Comparison of ENCODE assay signal across 8 cellular contexts in the genomic region with DNA sequence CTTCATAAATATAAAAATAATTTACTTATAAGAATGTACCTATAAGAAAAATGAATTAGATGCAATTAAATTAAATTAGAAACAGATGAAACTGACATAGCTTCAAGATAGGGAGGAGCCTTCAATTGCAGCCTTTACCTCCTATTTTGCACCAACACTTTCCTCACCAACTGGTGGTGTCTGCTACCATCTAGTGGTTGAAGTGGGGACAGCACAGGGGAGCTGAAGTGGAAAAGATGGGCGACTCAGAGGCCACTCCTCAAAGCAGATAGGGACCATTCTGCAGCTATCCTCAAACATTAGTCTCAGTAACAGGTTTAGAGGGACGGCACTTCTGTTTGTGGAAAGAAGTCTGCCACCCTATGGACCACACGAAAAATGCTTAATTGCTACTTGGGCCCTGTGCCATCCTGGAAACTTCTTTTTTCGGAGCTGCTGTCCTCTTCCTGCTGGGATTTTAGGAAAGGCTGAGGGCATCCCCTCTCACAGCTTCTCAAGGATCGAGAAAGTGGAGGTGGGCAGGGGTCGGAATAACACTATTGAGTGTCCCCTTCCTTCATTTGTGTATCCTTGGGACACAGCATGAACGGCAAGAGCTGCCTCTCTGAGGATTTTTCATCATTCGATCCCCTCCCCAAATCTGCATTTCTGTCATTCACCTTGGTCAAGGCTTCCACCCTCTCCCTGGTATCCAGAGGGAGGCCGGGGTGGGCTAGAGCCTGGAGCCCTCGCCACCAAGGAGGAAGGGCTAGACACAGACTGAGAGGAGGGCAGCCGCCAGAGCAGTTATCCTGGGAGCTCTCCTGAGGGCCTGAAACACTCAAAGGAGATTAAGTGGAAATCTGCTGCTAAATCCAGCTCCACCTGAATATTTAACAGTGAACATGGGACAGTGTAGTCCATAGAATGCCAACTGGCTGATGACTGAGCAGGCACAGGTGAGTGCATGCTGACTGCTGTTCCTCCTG. TPM values are rescaled to one million over a fixed set of nuclear protein-coding genes. Genes with fewer than 3 reads are reported as not detected.
DNase-seq lines count a peak whose midpoint lies in the region; ATAC-seq and TF ChIP-seq lines count a peak whose summit lies in the region.

No MANE protein-coding gene starts in this region.

- DNase-seq in GM04504 (ENCODE audit: low read depth) (peak; percentile 68), OCI-LY7 (ENCODE audit: low spot score) (peak; percentile 81), activated T-cell treated with anti-CD3 and anti-CD28 coated beads for 1 hour (ENCODE audit: low read depth) (peak; percentile 80), natural killer cell (peak; percentile 77)

- BruUV-seq in OCI-LY7 (replicated peaks; lab: Mats Ljungman, UMichigan): no TSS peak

- H3K27ac Mint-ChIP-seq in natural killer cell: no peak overlapping the region
- no peak overlapping the region for H3K27ac Mint-ChIP-seq in stimulated activated memory B cell treated with anti-CD40 and anti-IgM and Interleukin-4, amounts not matched to agents 10 μg/mL and 1 μg/mL and 100 μg/mL, for 72 hours

- H4K20me1 ChIP-seq in KMS-11 (ENCODE audit: insufficient read depth): no peaks in the 10 kb centered on the region
- no peaks in the 10 kb centered on the region for H4K20me1 ChIP-seq in OCI-LY7 (ENCODE audit: insufficient read depth, low read length)

- H3K36me3 ChIP-seq in KMS-11 (ENCODE audit: insufficient read depth): no peaks in the 10 kb centered on the region
- no peaks in the 10 kb centered on the region for H3K36me3 ChIP-seq in OCI-LY7 (ENCODE audit: insufficient read depth, low read length)

- no peak overlapping the region for H3K9ac ChIP-seq in KMS-11

- H3K27ac ChIP-seq in KMS-11 (no peak overlapping the region), OCI-LY7 (ENCODE audit: low read depth, low read length, poor library complexity, severe bottlenecking) (no peak overlapping the region)

- CTCF ChIA-PET in OCI-LY7 (lab: Charles Lee; ENCODE audit: unreplicated experiment): interaction anchor here (0.7 to 2.2 kb wide), 14 partner anchors 18 to 372 kb away, joined by 3 to 22 read pairs (median 3); a partner anchor contains a TSS

- no peaks in the 10 kb centered on the region for H3K27me3 ChIP-seq in KMS-11 (ENCODE audit: insufficient read depth, low read depth)

- peak; percentile 80 for TF ChIP-seq CTCF in KMS-11 (conservative IDR thresholded peaks at IDR 0.05; ENCODE audit: low read depth, low read length)
- peak; percentile 96 for TF ChIP-seq CTCF in OCI-LY7 (conservative IDR thresholded peaks at IDR 0.05; ENCODE audit: low read length)
- peak; percentile 94 for TF ChIP-seq CTCF in natural killer cell (IDR thresholded peaks at IDR 0.05)

- intact Hi-C loops in OCI-LY7 (cut with micrococcal nuclease; ENCODE audit: unreplicated experiment) (loop anchor here (1.0 to 2.0 kb wide), 3 partner anchors 48 to 257 kb away; no protein-coding TSS in a partner anchor), natural killer cell (cut with micrococcal nuclease) (loop anchor here (1.0 to 10.0 kb wide), 4 partner anchors 48 to 376 kb away; no protein-coding TSS in a partner anchor)

- H2AFZ ChIP-seq in KMS-11 (ENCODE audit: low read depth): no peak overlapping the region
- H2AFZ ChIP-seq in OCI-LY7 (ENCODE audit: low read length): no peak overlapping the region

- H3K27me3 Mint-ChIP-seq in natural killer cell (ENCODE audit: low read depth in 2 of 2): peaks cover 0 to 5% of the 10 kb centered on the region in 2 donors
- peaks cover 10% of the 10 kb centered on the region for H3K27me3 Mint-ChIP-seq in stimulated activated memory B cell treated with anti-CD40 and anti-IgM and Interleukin-4, amounts not matched to agents 10 μg/mL and 1 μg/mL and 100 μg/mL, for 72 hours

- no peaks in the 10 kb centered on the region for H3K36me3 Mint-ChIP-seq in natural killer cell
- H3K36me3 Mint-ChIP-seq in stimulated activated memory B cell treated with anti-CD40 and anti-IgM and Interleukin-4, amounts not matched to agents 10 μg/mL and 1 μg/mL and 100 μg/mL, for 72 hours: no peaks in the 10 kb centered on the region

- H3K4me1 Mint-ChIP-seq in natural killer cell: no peaks in the 10 kb centered on the region
- H3K4me1 Mint-ChIP-seq in stimulated activated memory B cell treated with anti-CD40 and anti-IgM and Interleukin-4, amounts not matched to agents 10 μg/mL and 1 μg/mL and 100 μg/mL, for 72 hours: no peaks in the 10 kb centered on the region

- H3K4me2 ChIP-seq in KMS-11: no peak overlapping the region
- no peak overlapping the region for H3K4me2 ChIP-seq in OCI-LY7 (ENCODE audit: low read length)

- no peaks in the 10 kb centered on the region for H3K9me2 ChIP-seq in OCI-LY7 (ENCODE audit: insufficient read depth, low read length)

- POLR2A ChIA-PET in OCI-LY7 (lab: Charles Lee): interaction anchor here (0.8 to 1.6 kb wide), 4 partner anchors 9 to 253 kb away, joined by 3 to 5 read pairs (median 4); no protein-coding TSS in a partner anchor

- H3K9me3 ChIP-seq in OCI-LY7 (ENCODE audit: low read length): no peaks in the 10 kb centered on the region

- peak; percentile 82 for ATAC-seq in esophagus mucosa
- ATAC-seq in natural killer cell: peak; percentile 87 to 99 (median 98)
- peak; percentile 80 for ATAC-seq in stimulated activated memory B cell treated with anti-CD40 and anti-IgM and Interleukin-4, amounts not matched to agents 10 μg/mL and 1 μg/mL and 100 μg/mL, for 72 hours
- ATAC-seq in HG02885 (IDR thresholded peaks at IDR 0.05; ENCODE audit: poor library complexity, unreplicated experiment): no peak

- H3K9me3 Mint-ChIP-seq in natural killer cell: no peaks in the 10 kb centered on the region
- H3K9me3 Mint-ChIP-seq in stimulated activated memory B cell treated with anti-CD40 and anti-IgM and Interleukin-4, amounts not matched to agents 10 μg/mL and 1 μg/mL and 100 μg/mL, for 72 hours: no peaks in the 10 kb centered on the region

- H3K4me1 ChIP-seq in KMS-11 (ENCODE audit: low read depth, poor library complexity, severe bottlenecking): no peaks in the 10 kb centered on the region
- H3K4me1 ChIP-seq in OCI-LY7 (ENCODE audit: insufficient read depth, low read length, poor library complexity, severe bottlenecking): peaks cover 3% of the 10 kb centered on the region

- H3K4me3 ChIP-seq in KMS-11 (IDR thresholded peaks at IDR 0.05; ENCODE audit: insufficient read depth, low read depth, low read length) (no peak overlapping the region), OCI-LY7 (ENCODE audit: low read depth, low read length, poor library complexity, severe bottlenecking) (no peak overlapping the region)

- no peaks in the 10 kb centered on the region for H3K79me2 ChIP-seq in KMS-11 (ENCODE audit: insufficient read depth, low read depth)
- H3K79me2 ChIP-seq in OCI-LY7 (ENCODE audit: insufficient read depth, low read depth, low read length): no peaks in the 10 kb centered on the region

- H3K4me3 Mint-ChIP-seq in natural killer cell: no peak overlapping the region
- no peak overlapping the region for H3K4me3 Mint-ChIP-seq in stimulated activated memory B cell treated with anti-CD40 and anti-IgM and Interleukin-4, amounts not matched to agents 10 μg/mL and 1 μg/mL and 100 μg/mL, for 72 hours

RNA-seq across cellular contexts. Expression of a gene that starts 9.6 kb away (rescaled TPM):
- total RNA-seq in OCI-LY7 (2014; rRNA removed; shearing (Covaris generic)): not detected in 2 replicates
- total RNA-seq in OCI-LY7 (2022): not detected in 2 replicates
- 0.20 TPM for total RNA-seq in esophagus mucosa
- not detected for total RNA-seq in natural killer cell

RNA-seq across cellular contexts. Expression of a gene that starts 53.0 kb away (rescaled TPM):
- 109 and 111 TPM in 2 replicates for total RNA-seq in OCI-LY7 (2014; rRNA removed; shearing (Covaris generic))
- total RNA-seq in OCI-LY7 (2022): 104 and 123 TPM in 2 replicates
- 102 TPM for total RNA-seq in esophagus mucosa
- 100 to 1,000 TPM in 1 of 3 donors, 10 to 100 TPM in 2; 86.1 to 102 (median 90.4) TPM for total RNA-seq in natural killer cell

RNA-seq across cellular contexts. Expression of a gene that starts 58.4 kb away (rescaled TPM):
- not detected in 2 replicates for total RNA-seq in OCI-LY7 (2014; rRNA removed; shearing (Covaris generic))
- total RNA-seq in OCI-LY7 (2022) (not detected in 2 replicates), esophagus mucosa (not detected), natural killer cell (not detected)
